In the genomic region with DNA sequence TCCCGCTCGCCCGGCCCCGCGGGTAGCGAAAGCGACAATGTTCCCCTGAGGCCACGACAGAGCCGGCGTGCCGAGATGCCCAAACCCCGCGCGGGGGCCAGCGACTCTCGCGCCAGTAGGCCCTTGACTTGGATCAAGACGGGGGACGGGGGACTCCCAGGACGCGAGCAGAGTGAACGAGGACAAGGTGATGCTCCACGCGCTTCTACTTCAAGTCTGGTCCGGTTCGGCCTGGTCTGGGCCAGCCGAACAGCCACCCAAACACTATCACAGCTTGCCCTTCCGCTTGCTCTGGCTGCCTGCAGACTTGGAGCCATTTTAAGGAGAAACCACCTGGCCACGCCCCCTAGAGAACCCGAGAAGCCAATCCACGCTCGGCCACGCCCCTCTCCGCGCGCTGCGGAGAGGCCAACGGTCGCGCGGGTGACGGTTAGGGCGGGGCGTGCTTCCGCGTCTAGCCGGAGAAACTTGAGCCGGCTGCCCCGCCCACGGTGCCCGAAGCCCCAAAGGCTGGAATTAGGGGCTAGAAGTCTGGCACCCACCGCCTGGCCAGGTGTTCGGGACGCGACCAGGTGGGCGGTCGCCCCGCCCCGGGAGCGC, we compare ENCODE assay signal across 8 cellular contexts. TPM values are rescaled to one million over a fixed set of nuclear protein-coding genes. Genes with fewer than 3 reads are reported as not detected.
DNase-seq lines count a peak whose midpoint lies in the region; ATAC-seq and TF ChIP-seq lines count a peak whose summit lies in the region.

No MANE protein-coding gene starts in this region.

- in situ Hi-C loops in G401 (cut with HindIII; ENCODE audit: low sequenced_read_pairs) = no loop called here
- in situ Hi-C loops in HAP-1 (cut with MboI; ENCODE audit: low sequenced_read_pairs) = no loop called here

- ATAC-seq in stimulated activated naive CD8-positive, alpha-beta T cell treated with anti-CD3 and anti-CD28 coated beads, Interleukin-15, amount 100 ng/mL, for 72 hours = peak; percentile 76

- H3K4me3 Mint-ChIP-seq in stimulated activated naive CD8-positive, alpha-beta T cell treated with anti-CD3 and anti-CD28 coated beads, Interleukin-15, amount 100 ng/mL, for 72 hours = peak overlapping the region; percentile 98

- H3K9me2 ChIP-seq in neural cell (ENCODE audit: insufficient read depth, low read length) = no peaks in the 10 kb centered on the region

- H3K9me3 Mint-ChIP-seq in stimulated activated naive CD8-positive, alpha-beta T cell treated with anti-CD3 and anti-CD28 coated beads, Interleukin-15, amount 100 ng/mL, for 72 hours = no peaks in the 10 kb centered on the region

- no peak for TF ChIP-seq RAD21 in neural cell (conservative IDR thresholded peaks at IDR 0.05)

- no peaks in the 10 kb centered on the region for H3K9me3 ChIP-seq in HAP-1
- H3K9me3 ChIP-seq in MG63 = no peaks in the 10 kb centered on the region
- no peaks in the 10 kb centered on the region for H3K9me3 ChIP-seq in neural cell (ENCODE audit: low read length)

- peak overlapping the region; percentile 97 for H3K9ac ChIP-seq in neural cell (ENCODE audit: low read length)

- peak overlapping the region; percentile 94 for H2AFZ ChIP-seq in neural cell (ENCODE audit: low read depth, low read length)

- H3K4me3 ChIP-seq in HAP-1 (peak overlapping the region; percentile 84), MG63 (peak overlapping the region; percentile 68), neural cell (ENCODE audit: low read length) (peak overlapping the region; percentile 100)

- TF ChIP-seq CTCF in neural cell (IDR thresholded peaks at IDR 0.05; ENCODE audit: poor library complexity, severe bottlenecking) = no peak

- H3K27me3 ChIP-seq in HAP-1 (ENCODE audit: low read depth) = no peaks in the 10 kb centered on the region
- H3K27me3 ChIP-seq in MG63 = no peaks in the 10 kb centered on the region
- no peaks in the 10 kb centered on the region for H3K27me3 ChIP-seq in neural cell (ENCODE audit: insufficient read depth, low read depth, low read length)

- peak overlapping the region; percentile 98 to 100 for H3K27ac Mint-ChIP-seq in stimulated activated naive CD8-positive, alpha-beta T cell treated with anti-CD3 and anti-CD28 coated beads, Interleukin-15, amount 100 ng/mL, for 72 hours

- TF ChIP-seq EP300 in neural cell (conservative IDR thresholded peaks at IDR 0.05; ENCODE audit: poor library complexity, severe bottlenecking) = no peak

- no peaks in the 10 kb centered on the region for H4K20me1 ChIP-seq in neural cell (ENCODE audit: insufficient read depth)

- peak overlapping the region; percentile 94 for H3K27ac ChIP-seq in neural cell (ENCODE audit: low read length)

- H3K4me1 Mint-ChIP-seq in stimulated activated naive CD8-positive, alpha-beta T cell treated with anti-CD3 and anti-CD28 coated beads, Interleukin-15, amount 100 ng/mL, for 72 hours = peaks cover 69% of the 10 kb centered on the region

- H3K79me2 ChIP-seq in neural cell (replicated peaks; ENCODE audit: insufficient read depth, low read length) = peaks cover 18% of the 10 kb centered on the region

- H3K36me3 ChIP-seq in HAP-1 (replicated peaks) (peaks cover 49% of the 10 kb centered on the region), MG63 (peaks cover 19% of the 10 kb centered on the region), neural cell (ENCODE audit: insufficient read depth, low read length) (no peaks in the 10 kb centered on the region)

- peaks cover 19% of the 10 kb centered on the region for H3K4me1 ChIP-seq in HAP-1

- DNase-seq in G401 (ENCODE audit: low spot score) (peak; percentile 97), HAP-1 (ENCODE audit: low spot score in 2 of 2) (peak; percentile 92 to 100), MG63 (peak; percentile 96), SHP77 (lab: John Stamatoyannopoulos, UW) (peak; percentile 96 to 98), activated gamma-delta T cell (lab: John Stamatoyannopoulos, UW) (peak; percentile 92), fibroblast of the conjunctiva (ENCODE audit: low read depth) (peak; percentile 95)
- peak; percentile 98 to 99 for DNase-seq in stimulated activated naive CD8-positive, alpha-beta T cell treated with anti-CD3 and anti-CD28 coated beads, Interleukin-15, amount 100 ng/mL, for 72 hours

- no peaks in the 10 kb centered on the region for H3F3A ChIP-seq in neural cell (ENCODE audit: insufficient read depth, low read length, poor library complexity, severe bottlenecking)

- H3K4me2 ChIP-seq in neural cell (ENCODE audit: low read length) = peak overlapping the region; percentile 94

- H3K27me3 Mint-ChIP-seq in stimulated activated naive CD8-positive, alpha-beta T cell treated with anti-CD3 and anti-CD28 coated beads, Interleukin-15, amount 100 ng/mL, for 72 hours = no peaks in the 10 kb centered on the region

TF ChIP-seq in neural cell, 6 proteins besides CTCF, POLR2A, EP300 and RAD21:
- TF ChIP-seq REST (IDR thresholded peaks at IDR 0.05; ENCODE audit: borderline replicate concordance) (peak; percentile 71), SMC3 (conservative IDR thresholded peaks at IDR 0.05; ENCODE audit: poor library complexity) (no peak), TAF1 (IDR thresholded peaks at IDR 0.05; ENCODE audit: low read depth) (peak; percentile 80), MXI1 (conservative IDR thresholded peaks at IDR 0.05; ENCODE audit: poor library complexity, severe bottlenecking) (peak; percentile 67), POLR2AphosphoS5 (IDR thresholded peaks at IDR 0.05) (peak; percentile 99), EZH2 (IDR thresholded peaks at IDR 0.05; ENCODE audit: borderline replicate concordance, insufficient read depth, low read length, poor library complexity, severe bottlenecking) (no peak)
TF ChIP-seq in neural cell: peak in this region for 4.

RNA-seq across cellular contexts. Expression of gene NDUFAF3, which starts 0.6 kb away (rescaled TPM):
- total RNA-seq in G401 (2014; rRNA removed; shearing (Covaris generic)) = 90.8 and 109 TPM in 2 replicates
- 37.8 and 91.3 TPM in 2 replicates for total RNA-seq in MG63 (2014; rRNA removed; shearing (Covaris generic); ENCODE audit: low replicate concordance)
- 36.2 and 49.0 TPM in 2 replicates for polyA plus RNA-seq in neural cell
- 31.0 and 41.6 TPM in 2 replicates for polyA minus RNA-seq in neural cell

RNA-seq across cellular contexts. Expression of gene DALRD3, which starts 2.9 kb away (rescaled TPM):
- total RNA-seq in G401 (2014; rRNA removed; shearing (Covaris generic)) = 49.6 and 62.8 TPM in 2 replicates
- total RNA-seq in MG63 (2014; rRNA removed; shearing (Covaris generic); ENCODE audit: low replicate concordance) = 15.9 and 18.6 TPM in 2 replicates
- 121 and 145 TPM in 2 replicates for polyA plus RNA-seq in neural cell
- 31.6 and 32.4 TPM in 2 replicates for polyA minus RNA-seq in neural cell

RNA-seq across cellular contexts. Expression of gene IMPDH2, which starts 7.9 kb away (rescaled TPM):
- total RNA-seq in G401 (2014; rRNA removed; shearing (Covaris generic)) = 248 and 315 TPM in 2 replicates
- total RNA-seq in MG63 (2014; rRNA removed; shearing (Covaris generic); ENCODE audit: low replicate concordance) = 304 and 356 TPM in 2 replicates
- 137 and 148 TPM in 2 replicates for polyA plus RNA-seq in neural cell
- polyA minus RNA-seq in neural cell = 79.9 and 80.3 TPM in 2 replicates

RNA-seq across cellular contexts. Expression of gene WDR6, which starts 14.1 kb away (rescaled TPM):
- total RNA-seq in G401 (2014; rRNA removed; shearing (Covaris generic)) = 154 and 164 TPM in 2 replicates
- 72.7 and 77.2 TPM in 2 replicates for total RNA-seq in MG63 (2014; rRNA removed; shearing (Covaris generic); ENCODE audit: low replicate concordance)
- 315 and 326 TPM in 2 replicates for polyA plus RNA-seq in neural cell
- polyA minus RNA-seq in neural cell = 162 TPM in 2 replicates

RNA-seq across cellular contexts. Expression of gene P4HTM, which starts 31.3 kb away (rescaled TPM):
- 0.03 TPM in 1 of 2 replicates, not detected in the other for total RNA-seq in G401 (2014; rRNA removed; shearing (Covaris generic))
- total RNA-seq in MG63 (2014; rRNA removed; shearing (Covaris generic); ENCODE audit: low replicate concordance) = not detected in 2 replicates
- polyA plus RNA-seq in neural cell = 97.3 and 111 TPM in 2 replicates
- polyA minus RNA-seq in neural cell = 49.3 and 58.4 TPM in 2 replicates

Comparison
In these comparisons a context has a peak if more than half of its experiments do, and no peak if none do; other contexts are left out.
1. Peak in every context shown above with its lines: DNase-seq, ATAC-seq, H3K4me3 ChIP-seq and H3K27ac ChIP-seq.